ENCODE assay signal across 2 cellular contexts in the genomic region with DNA sequence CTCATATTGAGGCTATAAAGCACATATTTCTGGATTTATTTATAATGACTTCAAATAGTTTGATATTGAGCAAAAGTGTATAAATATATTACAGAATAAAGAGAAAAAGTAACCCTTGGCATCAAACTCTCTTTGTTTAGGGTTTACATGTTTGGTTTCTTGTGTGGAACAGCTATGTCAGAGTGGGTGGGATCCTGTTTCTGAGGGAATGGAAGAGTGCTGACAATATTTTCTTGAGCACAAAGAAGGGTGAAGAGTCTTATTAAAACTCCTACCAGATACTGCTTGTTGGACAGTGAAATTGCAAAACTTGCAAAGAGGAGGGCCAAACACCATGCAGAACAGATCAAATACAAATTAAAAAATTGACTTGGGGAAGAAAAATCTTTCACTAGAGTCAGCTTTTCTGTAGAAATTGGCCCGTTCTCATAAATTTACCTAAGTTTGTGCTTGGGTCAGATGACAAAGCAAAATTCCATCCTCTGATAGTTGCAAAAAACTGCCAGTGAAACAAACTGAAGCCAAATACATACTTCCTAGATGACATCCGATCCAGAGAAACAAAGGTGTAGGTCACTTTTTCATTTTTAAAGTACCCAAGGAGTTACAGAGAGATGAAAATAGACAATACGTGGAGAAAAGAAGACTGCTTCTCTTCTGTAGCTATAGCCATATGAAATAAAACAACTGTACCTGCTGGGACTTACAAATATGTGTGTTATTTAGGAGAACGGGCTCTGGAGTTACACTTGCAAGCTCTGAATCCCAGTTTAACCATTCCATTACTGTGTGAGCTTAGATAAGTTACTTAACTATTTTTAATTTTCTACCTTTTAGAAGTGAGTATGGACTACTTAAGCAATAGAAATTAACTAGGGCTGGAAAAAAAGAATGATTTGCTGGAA.
TF ChIP-seq lines count a peak whose summit lies in the region.

No MANE protein-coding gene starts in this region.

TF ChIP-seq in HEK293, 187 proteins besides CTCF, POLR2A, EP300 and RAD21 (continued from another document):
- TF ChIP-seq, protein P1, sequence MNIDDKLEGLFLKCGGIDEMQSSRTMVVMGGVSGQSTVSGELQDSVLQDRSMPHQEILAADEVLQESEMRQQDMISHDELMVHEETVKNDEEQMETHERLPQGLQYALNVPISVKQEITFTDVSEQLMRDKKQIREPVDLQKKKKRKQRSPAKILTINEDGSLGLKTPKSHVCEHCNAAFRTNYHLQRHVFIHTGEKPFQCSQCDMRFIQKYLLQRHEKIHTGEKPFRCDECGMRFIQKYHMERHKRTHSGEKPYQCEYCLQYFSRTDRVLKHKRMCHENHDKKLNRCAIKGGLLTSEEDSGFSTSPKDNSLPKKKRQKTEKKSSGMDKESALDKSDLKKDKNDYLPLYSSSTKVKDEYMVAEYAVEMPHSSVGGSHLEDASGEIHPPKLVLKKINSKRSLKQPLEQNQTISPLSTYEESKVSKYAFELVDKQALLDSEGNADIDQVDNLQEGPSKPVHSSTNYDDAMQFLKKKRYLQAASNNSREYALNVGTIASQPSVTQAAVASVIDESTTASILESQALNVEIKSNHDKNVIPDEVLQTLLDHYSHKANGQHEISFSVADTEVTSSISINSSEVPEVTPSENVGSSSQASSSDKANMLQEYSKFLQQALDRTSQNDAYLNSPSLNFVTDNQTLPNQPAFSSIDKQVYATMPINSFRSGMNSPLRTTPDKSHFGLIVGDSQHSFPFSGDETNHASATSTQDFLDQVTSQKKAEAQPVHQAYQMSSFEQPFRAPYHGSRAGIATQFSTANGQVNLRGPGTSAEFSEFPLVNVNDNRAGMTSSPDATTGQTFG (tag by site-specific recombination; IDR thresholded peaks at IDR 0.05; ENCODE audit: borderline replicate concordance), result no peak

TF ChIP-seq in K562, 482 proteins besides CTCF, POLR2A, EP300 and RAD21 (continued from another document):
- TF ChIP-seq, protein P2, sequence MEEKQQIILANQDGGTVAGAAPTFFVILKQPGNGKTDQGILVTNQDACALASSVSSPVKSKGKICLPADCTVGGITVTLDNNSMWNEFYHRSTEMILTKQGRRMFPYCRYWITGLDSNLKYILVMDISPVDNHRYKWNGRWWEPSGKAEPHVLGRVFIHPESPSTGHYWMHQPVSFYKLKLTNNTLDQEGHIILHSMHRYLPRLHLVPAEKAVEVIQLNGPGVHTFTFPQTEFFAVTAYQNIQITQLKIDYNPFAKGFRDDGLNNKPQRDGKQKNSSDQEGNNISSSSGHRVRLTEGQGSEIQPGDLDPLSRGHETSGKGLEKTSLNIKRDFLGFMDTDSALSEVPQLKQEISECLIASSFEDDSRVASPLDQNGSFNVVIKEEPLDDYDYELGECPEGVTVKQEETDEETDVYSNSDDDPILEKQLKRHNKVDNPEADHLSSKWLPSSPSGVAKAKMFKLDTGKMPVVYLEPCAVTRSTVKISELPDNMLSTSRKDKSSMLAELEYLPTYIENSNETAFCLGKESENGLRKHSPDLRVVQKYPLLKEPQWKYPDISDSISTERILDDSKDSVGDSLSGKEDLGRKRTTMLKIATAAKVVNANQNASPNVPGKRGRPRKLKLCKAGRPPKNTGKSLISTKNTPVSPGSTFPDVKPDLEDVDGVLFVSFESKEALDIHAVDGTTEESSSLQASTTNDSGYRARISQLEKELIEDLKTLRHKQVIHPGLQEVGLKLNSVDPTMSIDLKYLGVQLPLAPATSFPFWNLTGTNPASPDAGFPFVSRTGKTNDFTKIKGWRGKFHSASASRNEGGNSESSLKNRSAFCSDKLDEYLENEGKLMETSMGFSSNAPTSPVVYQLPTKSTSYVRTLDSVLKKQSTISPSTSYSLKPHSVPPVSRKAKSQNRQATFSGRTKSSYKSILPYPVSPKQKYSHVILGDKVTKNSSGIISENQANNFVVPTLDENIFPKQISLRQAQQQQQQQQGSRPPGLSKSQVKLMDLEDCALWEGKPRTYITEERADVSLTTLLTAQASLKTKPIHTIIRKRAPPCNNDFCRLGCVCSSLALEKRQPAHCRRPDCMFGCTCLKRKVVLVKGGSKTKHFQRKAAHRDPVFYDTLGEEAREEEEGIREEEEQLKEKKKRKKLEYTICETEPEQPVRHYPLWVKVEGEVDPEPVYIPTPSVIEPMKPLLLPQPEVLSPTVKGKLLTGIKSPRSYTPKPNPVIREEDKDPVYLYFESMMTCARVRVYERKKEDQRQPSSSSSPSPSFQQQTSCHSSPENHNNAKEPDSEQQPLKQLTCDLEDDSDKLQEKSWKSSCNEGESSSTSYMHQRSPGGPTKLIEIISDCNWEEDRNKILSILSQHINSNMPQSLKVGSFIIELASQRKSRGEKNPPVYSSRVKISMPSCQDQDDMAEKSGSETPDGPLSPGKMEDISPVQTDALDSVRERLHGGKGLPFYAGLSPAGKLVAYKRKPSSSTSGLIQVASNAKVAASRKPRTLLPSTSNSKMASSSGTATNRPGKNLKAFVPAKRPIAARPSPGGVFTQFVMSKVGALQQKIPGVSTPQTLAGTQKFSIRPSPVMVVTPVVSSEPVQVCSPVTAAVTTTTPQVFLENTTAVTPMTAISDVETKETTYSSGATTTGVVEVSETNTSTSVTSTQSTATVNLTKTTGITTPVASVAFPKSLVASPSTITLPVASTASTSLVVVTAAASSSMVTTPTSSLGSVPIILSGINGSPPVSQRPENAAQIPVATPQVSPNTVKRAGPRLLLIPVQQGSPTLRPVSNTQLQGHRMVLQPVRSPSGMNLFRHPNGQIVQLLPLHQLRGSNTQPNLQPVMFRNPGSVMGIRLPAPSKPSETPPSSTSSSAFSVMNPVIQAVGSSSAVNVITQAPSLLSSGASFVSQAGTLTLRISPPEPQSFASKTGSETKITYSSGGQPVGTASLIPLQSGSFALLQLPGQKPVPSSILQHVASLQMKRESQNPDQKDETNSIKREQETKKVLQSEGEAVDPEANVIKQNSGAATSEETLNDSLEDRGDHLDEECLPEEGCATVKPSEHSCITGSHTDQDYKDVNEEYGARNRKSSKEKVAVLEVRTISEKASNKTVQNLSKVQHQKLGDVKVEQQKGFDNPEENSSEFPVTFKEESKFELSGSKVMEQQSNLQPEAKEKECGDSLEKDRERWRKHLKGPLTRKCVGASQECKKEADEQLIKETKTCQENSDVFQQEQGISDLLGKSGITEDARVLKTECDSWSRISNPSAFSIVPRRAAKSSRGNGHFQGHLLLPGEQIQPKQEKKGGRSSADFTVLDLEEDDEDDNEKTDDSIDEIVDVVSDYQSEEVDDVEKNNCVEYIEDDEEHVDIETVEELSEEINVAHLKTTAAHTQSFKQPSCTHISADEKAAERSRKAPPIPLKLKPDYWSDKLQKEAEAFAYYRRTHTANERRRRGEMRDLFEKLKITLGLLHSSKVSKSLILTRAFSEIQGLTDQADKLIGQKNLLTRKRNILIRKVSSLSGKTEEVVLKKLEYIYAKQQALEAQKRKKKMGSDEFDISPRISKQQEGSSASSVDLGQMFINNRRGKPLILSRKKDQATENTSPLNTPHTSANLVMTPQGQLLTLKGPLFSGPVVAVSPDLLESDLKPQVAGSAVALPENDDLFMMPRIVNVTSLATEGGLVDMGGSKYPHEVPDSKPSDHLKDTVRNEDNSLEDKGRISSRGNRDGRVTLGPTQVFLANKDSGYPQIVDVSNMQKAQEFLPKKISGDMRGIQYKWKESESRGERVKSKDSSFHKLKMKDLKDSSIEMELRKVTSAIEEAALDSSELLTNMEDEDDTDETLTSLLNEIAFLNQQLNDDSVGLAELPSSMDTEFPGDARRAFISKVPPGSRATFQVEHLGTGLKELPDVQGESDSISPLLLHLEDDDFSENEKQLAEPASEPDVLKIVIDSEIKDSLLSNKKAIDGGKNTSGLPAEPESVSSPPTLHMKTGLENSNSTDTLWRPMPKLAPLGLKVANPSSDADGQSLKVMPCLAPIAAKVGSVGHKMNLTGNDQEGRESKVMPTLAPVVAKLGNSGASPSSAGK (IDR thresholded peaks at IDR 0.05), result no peak
- TF ChIP-seq GABPA (tag; conservative IDR thresholded peaks at IDR 0.05; ENCODE audit: low read depth) (no peak), MCM5 (IDR thresholded peaks at IDR 0.05; ENCODE audit: low read depth) (no peak), ZBTB7A (IDR thresholded peaks at IDR 0.05; ENCODE audit: borderline replicate concordance, control insufficient read depth, low read depth, low read length) (no peak), ZNF316 (IDR thresholded peaks at IDR 0.05) (peak; percentile 14; the same call in 1 of the 2 replicates), MAFG (tag; conservative IDR thresholded peaks at IDR 0.05) (peak; percentile 49)
- TF ChIP-seq, protein P3, sequence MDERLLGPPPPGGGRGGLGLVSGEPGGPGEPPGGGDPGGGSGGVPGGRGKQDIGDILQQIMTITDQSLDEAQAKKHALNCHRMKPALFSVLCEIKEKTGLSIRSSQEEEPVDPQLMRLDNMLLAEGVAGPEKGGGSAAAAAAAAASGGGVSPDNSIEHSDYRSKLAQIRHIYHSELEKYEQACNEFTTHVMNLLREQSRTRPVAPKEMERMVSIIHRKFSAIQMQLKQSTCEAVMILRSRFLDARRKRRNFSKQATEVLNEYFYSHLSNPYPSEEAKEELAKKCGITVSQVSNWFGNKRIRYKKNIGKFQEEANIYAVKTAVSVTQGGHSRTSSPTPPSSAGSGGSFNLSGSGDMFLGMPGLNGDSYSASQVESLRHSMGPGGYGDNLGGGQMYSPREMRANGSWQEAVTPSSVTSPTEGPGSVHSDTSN (CRISPR knock-in tag; IDR thresholded peaks at IDR 0.05; ENCODE audit: low read depth), result no peak
- TF ChIP-seq, protein P3 (tag; conservative IDR thresholded peaks at IDR 0.05; ENCODE audit: low read depth), result no peak
